Comparison of ENCODE assay signal across 9 cellular contexts in genomic region chr3:39707314-39707909, GRCh38.
DNase-seq lines count a peak whose midpoint lies in the region; ATAC-seq and TF ChIP-seq lines count a peak whose summit lies in the region.
"Had no signal": no experiment of that assay in that cellular context is flagged by ENCODE, and none has a peak within 500 bp of the region (broad histone marks: within the 10 kb centered on the region; RNA-seq: fewer than 3 reads in every experiment).

No MANE protein-coding gene starts in this region.

- H3K79me2 ChIP-seq in MM.1S (ENCODE audit: low read length), result no peaks in the 10 kb centered on the region

- no peak overlapping the region for H2AK5ac ChIP-seq in neuronal stem cell (ENCODE audit: low read depth, low read length)

- no peak overlapping the region for H2BK15ac ChIP-seq in neuronal stem cell (ENCODE audit: low read length)

- H3K18ac ChIP-seq in neuronal stem cell (ENCODE audit: low read length), result no peak overlapping the region

- H3K27me3 ChIP-seq in MM.1S (replicated peaks; ENCODE audit: insufficient read depth, low read length), result no peaks in the 10 kb centered on the region
- H3K27me3 ChIP-seq in neuronal stem cell (ENCODE audit: control insufficient read depth in 3 of 3, insufficient read depth in 3 of 3, low read depth in 1 of 3, low read length in 3 of 3), result no peaks in the 10 kb centered on the region

- no peak overlapping the region for H3K4me2 ChIP-seq in MM.1S (ENCODE audit: low read depth, low read length)
- H3K4me2 ChIP-seq in neuronal stem cell (ENCODE audit: insufficient read depth, low read length, poor library complexity, severe bottlenecking), result no peak overlapping the region

- H2AFZ ChIP-seq in MM.1S (ENCODE audit: low read length), result no peak overlapping the region
- no peak overlapping the region for H2AFZ ChIP-seq in neuronal stem cell (ENCODE audit: low read length)

- H3K9me3 ChIP-seq in MM.1S (replicated peaks; ENCODE audit: insufficient read depth, low read length) (no peaks in the 10 kb centered on the region), neuronal stem cell (replicated peaks in 1 of 2; ENCODE audit: control insufficient read depth in 2 of 2, insufficient read depth in 1 of 2, low read depth in 1 of 2, low read length in 2 of 2) (no peaks in the 10 kb centered on the region)

- peaks cover 10% of the 10 kb centered on the region for H3K27me3 Mint-ChIP-seq in activated T-cell treated with anti-CD3 and anti-CD28 coated beads, Interleukin-2, amount 50 U/mL, for 24 hours
- H3K27me3 Mint-ChIP-seq: memory B cell had no signal

- H3K4me1 ChIP-seq in MM.1S (ENCODE audit: low read length), result no peaks in the 10 kb centered on the region
- no peaks in the 10 kb centered on the region for H3K4me1 ChIP-seq in neuronal stem cell (ENCODE audit: control insufficient read depth in 2 of 2, insufficient read depth in 1 of 2, low read depth in 1 of 2, low read length in 2 of 2)

- no peak overlapping the region for H4K8ac ChIP-seq in neuronal stem cell (ENCODE audit: low read depth, low read length)

- no peak overlapping the region for H3K27ac Mint-ChIP-seq in activated T-cell treated with anti-CD3 and anti-CD28 coated beads, Interleukin-2, amount 50 U/mL, for 24 hours
- H3K27ac Mint-ChIP-seq: memory B cell had no signal

- DNase-seq in MM.1S (peak; percentile 46), dermis blood vessel endothelial cell (peak; percentile 76), neuronal stem cell (ENCODE audit: low spot score) (peak; percentile 24), NCI-H187 (lab: John Stamatoyannopoulos, UW) (no peak)
- no peak for DNase-seq in activated T-cell treated with anti-CD3 and anti-CD28 coated beads, Interleukin-2, amount 50 U/mL, for 24 hours

- peak; percentile 69 for ATAC-seq in GM19035 (IDR thresholded peaks at IDR 0.05; ENCODE audit: unreplicated experiment)
- no peak for ATAC-seq in GM21381 (IDR thresholded peaks at IDR 0.05; ENCODE audit: unreplicated experiment)

- TF ChIP-seq CTCF in C4-2B (conservative IDR thresholded peaks at IDR 0.05), result peak; percentile 80
- peak; percentile 78 for TF ChIP-seq CTCF in MM.1S (IDR thresholded peaks at IDR 0.05; ENCODE audit: low read length)

- H3K36me3 Mint-ChIP-seq in activated T-cell treated with anti-CD3 and anti-CD28 coated beads, Interleukin-2, amount 50 U/mL, for 24 hours (ENCODE audit: low read depth), result no peaks in the 10 kb centered on the region
- H3K36me3 Mint-ChIP-seq: memory B cell had no signal

- H2BK12ac ChIP-seq in neuronal stem cell (ENCODE audit: low read length), result no peak overlapping the region

- H2BK5ac ChIP-seq in neuronal stem cell (ENCODE audit: low read length), result no peak overlapping the region

- H3K79me1 ChIP-seq in neuronal stem cell (ENCODE audit: low read depth, low read length), result no peaks in the 10 kb centered on the region

- no peak overlapping the region for H3K4me3 Mint-ChIP-seq in activated T-cell treated with anti-CD3 and anti-CD28 coated beads, Interleukin-2, amount 50 U/mL, for 24 hours
- H3K4me3 Mint-ChIP-seq: memory B cell had no signal

- H3K9me2 ChIP-seq in MM.1S (replicated peaks; ENCODE audit: insufficient read depth, low read length), result no peaks in the 10 kb centered on the region

- H4K91ac ChIP-seq in neuronal stem cell (ENCODE audit: low read depth, low read length, poor library complexity), result no peak overlapping the region

- H3K14ac ChIP-seq in neuronal stem cell (ENCODE audit: low read length), result no peak overlapping the region

- no peak overlapping the region for H3K4ac ChIP-seq in neuronal stem cell (ENCODE audit: low read length)

- no peaks in the 10 kb centered on the region for H3K9me3 Mint-ChIP-seq in activated T-cell treated with anti-CD3 and anti-CD28 coated beads, Interleukin-2, amount 50 U/mL, for 24 hours
- H3K9me3 Mint-ChIP-seq: memory B cell had no signal

- no peaks in the 10 kb centered on the region for H3K4me1 Mint-ChIP-seq in activated T-cell treated with anti-CD3 and anti-CD28 coated beads, Interleukin-2, amount 50 U/mL, for 24 hours (ENCODE audit: low read depth)
- H3K4me1 Mint-ChIP-seq: memory B cell had no signal

- no peaks in the 10 kb centered on the region for H3K36me3 ChIP-seq in MM.1S (replicated peaks; ENCODE audit: insufficient read depth, low read length)
- H3K36me3 ChIP-seq in neuronal stem cell (replicated peaks in 1 of 2; ENCODE audit: control insufficient read depth in 2 of 2, insufficient read depth in 2 of 2, low read length in 2 of 2), result no peaks in the 10 kb centered on the region

- no peaks in the 10 kb centered on the region for H3F3A ChIP-seq in MM.1S (ENCODE audit: insufficient read depth, low read length)

- no peak overlapping the region for H3K27ac ChIP-seq in C4-2B
- no peak overlapping the region for H3K27ac ChIP-seq in MM.1S (ENCODE audit: low read length)
- H3K27ac ChIP-seq in neuronal stem cell (replicated peaks; ENCODE audit: low read length), result no peak overlapping the region

- no CpG with 5 or more reads among the region's 5 CpGs for WGBS in neuronal stem cell (ENCODE audit: extremely low coverage in 2 of 2, insufficient read length in 2 of 2, insufficient replicate concordance in 1 of 2), 2 donors

- H2BK120ac ChIP-seq in neuronal stem cell (ENCODE audit: low read depth, low read length), result no peak overlapping the region

- no peak overlapping the region for H3K23ac ChIP-seq in neuronal stem cell (ENCODE audit: low read depth, low read length, poor library complexity)

- no peak overlapping the region for H3K4me3 ChIP-seq in MM.1S (ENCODE audit: low read length)
- no peak overlapping the region for H3K4me3 ChIP-seq in neuronal stem cell (ENCODE audit: low read length in 2 of 2)

- H3K9ac ChIP-seq in MM.1S (ENCODE audit: low read length), result no peak overlapping the region
- no peak overlapping the region for H3K9ac ChIP-seq in neuronal stem cell (ENCODE audit: low read depth, low read length, poor library complexity)

- no peaks in the 10 kb centered on the region for H4K20me1 ChIP-seq in MM.1S (ENCODE audit: insufficient read depth, low read length)

Comparison
In these comparisons a context has a peak if more than half of its experiments do, and no peak if none do; other contexts are left out.
1. DNase-seq: peak in MM.1S (single experiment), dermis blood vessel endothelial cell (single experiment) and neuronal stem cell (single experiment); none in NCI-H187 (0 of 2) and activated T-cell treated with anti-CD3 and anti-CD28 coated beads, Interleukin-2, amount 50 U/mL, for 24 hours (single experiment).